1 cellular context compared by ENCODE assay signal in genomic region chr5:176517053-176517661, GRCh38.
TF ChIP-seq lines count a peak whose summit lies in the region.

No MANE protein-coding gene starts in this region.

TF ChIP-seq in K562, 482 proteins besides CTCF, POLR2A, EP300 and RAD21:
- TF ChIP-seq SIRT6 (IDR thresholded peaks at IDR 0.05; ENCODE audit: low read depth, low read length): no peak
- no peak for TF ChIP-seq TSHZ1 (CRISPR knock-in tag; IDR thresholded peaks at IDR 0.05)
- no peak for TF ChIP-seq TAF15 (IDR thresholded peaks at IDR 0.05; ENCODE audit: low read depth, low read length)
- TF ChIP-seq CEBPB (tag; IDR thresholded peaks at IDR 0.05): peak; percentile 32; the same call in 1 of the 2 replicates
- no peak for TF ChIP-seq CEBPG (CRISPR knock-in tag; IDR thresholded peaks at IDR 0.05)
- peak in 1 of 2 experiments; percentile 35; a peak in 1 of 4 replicates for TF ChIP-seq CEBPG (tag; conservative IDR thresholded peaks at IDR 0.05 in 1 of 2, IDR thresholded peaks at IDR 0.05 in 1 of 2)
- no peak for TF ChIP-seq PML (IDR thresholded peaks at IDR 0.05; ENCODE audit: low read length)
- TF ChIP-seq CBFA2T2 (conservative IDR thresholded peaks at IDR 0.05): peak; percentile 21; the same call in 1 of the 2 replicates
- TF ChIP-seq MLLT1 (IDR thresholded peaks at IDR 0.05): no peak
- TF ChIP-seq NR2C1 (IDR thresholded peaks at IDR 0.05): peak; percentile 63
- TF ChIP-seq NR2C1 (tag; IDR thresholded peaks at IDR 0.05): peak; percentile 16; the same call in 1 of the 2 replicates
- TF ChIP-seq FOXP1 (CRISPR knock-in tag; IDR thresholded peaks at IDR 0.05): no peak
- peak; percentile 22; the same call in 1 of the 2 replicates for TF ChIP-seq PKNOX1 (IDR thresholded peaks at IDR 0.05)
- peak; percentile 61; the same call in 1 of the 2 replicates for TF ChIP-seq SPI1 (IDR thresholded peaks at IDR 0.05; ENCODE audit: borderline replicate concordance, low read depth, low read length)
- TF ChIP-seq ZFPM2 (CRISPR knock-in tag; IDR thresholded peaks at IDR 0.05): no peak
- no peak for TF ChIP-seq NFYB (IDR thresholded peaks at IDR 0.05; ENCODE audit: extremely low read depth, insufficient read length)
- no peak for TF ChIP-seq SMARCA4 (IDR thresholded peaks at IDR 0.05)
- TF ChIP-seq NR2C2 (CRISPR knock-in tag; IDR thresholded peaks at IDR 0.05): no peak; the same call in 1 of the 2 replicates
- TF ChIP-seq NR2C2 (tag; IDR thresholded peaks at IDR 0.05): peak; percentile 64; the same call in 1 of the 2 replicates
- TF ChIP-seq ZKSCAN8 (CRISPR knock-in tag; IDR thresholded peaks at IDR 0.05): no peak
- TF ChIP-seq COPS2 (conservative IDR thresholded peaks at IDR 0.05): no peak
- TF ChIP-seq KDM1A (IDR thresholded peaks at IDR 0.05): peak in 1 of 2 experiments; percentile 47; a peak in 2 of 4 replicates
- peak; percentile 61 for TF ChIP-seq CBFA2T3 (IDR thresholded peaks at IDR 0.05)
- TF ChIP-seq, protein P1, sequence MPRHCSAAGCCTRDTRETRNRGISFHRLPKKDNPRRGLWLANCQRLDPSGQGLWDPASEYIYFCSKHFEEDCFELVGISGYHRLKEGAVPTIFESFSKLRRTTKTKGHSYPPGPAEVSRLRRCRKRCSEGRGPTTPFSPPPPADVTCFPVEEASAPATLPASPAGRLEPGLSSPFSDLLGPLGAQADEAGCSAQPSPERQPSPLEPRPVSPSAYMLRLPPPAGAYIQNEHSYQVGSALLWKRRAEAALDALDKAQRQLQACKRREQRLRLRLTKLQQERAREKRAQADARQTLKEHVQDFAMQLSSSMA (CRISPR knock-in tag; IDR thresholded peaks at IDR 0.05): no peak
- TF ChIP-seq CREM (IDR thresholded peaks at IDR 0.05; ENCODE audit: low read depth): no peak
- TF ChIP-seq GMEB1 (CRISPR knock-in tag; IDR thresholded peaks at IDR 0.05): no peak
- TF ChIP-seq ESRRA (IDR thresholded peaks at IDR 0.05; ENCODE audit: borderline replicate concordance, low read depth): no peak
- TF ChIP-seq SMARCE1 (IDR thresholded peaks at IDR 0.05): peak; percentile 17; the same call in 1 of the 2 replicates
- TF ChIP-seq, protein P2, sequence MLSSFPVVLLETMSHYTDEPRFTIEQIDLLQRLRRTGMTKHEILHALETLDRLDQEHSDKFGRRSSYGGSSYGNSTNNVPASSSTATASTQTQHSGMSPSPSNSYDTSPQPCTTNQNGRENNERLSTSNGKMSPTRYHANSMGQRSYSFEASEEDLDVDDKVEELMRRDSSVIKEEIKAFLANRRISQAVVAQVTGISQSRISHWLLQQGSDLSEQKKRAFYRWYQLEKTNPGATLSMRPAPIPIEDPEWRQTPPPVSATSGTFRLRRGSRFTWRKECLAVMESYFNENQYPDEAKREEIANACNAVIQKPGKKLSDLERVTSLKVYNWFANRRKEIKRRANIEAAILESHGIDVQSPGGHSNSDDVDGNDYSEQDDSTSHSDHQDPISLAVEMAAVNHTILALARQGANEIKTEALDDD (IDR thresholded peaks at IDR 0.05): peak; percentile 43; the same call in 1 of the 2 replicates
- TF ChIP-seq RCOR1 (IDR thresholded peaks at IDR 0.05; ENCODE audit: borderline replicate concordance in 1 of 2, low read depth in 2 of 2, low read length in 2 of 2): peak in 1 of 2 experiments; percentile 9; a peak in 1 of 4 replicates
- peak; percentile 75 for TF ChIP-seq MEIS2 (IDR thresholded peaks at IDR 0.05; ENCODE audit: partially characterized antibody)
- TF ChIP-seq MAZ (CRISPR knock-in tag; conservative IDR thresholded peaks at IDR 0.05 in 1 of 2, IDR thresholded peaks at IDR 0.05 in 1 of 2): no peak; a peak in 1 of 4 replicates
- no peak for TF ChIP-seq POLR2B (IDR thresholded peaks at IDR 0.05; ENCODE audit: low read depth, partially characterized antibody)
- TF ChIP-seq E2F8 (IDR thresholded peaks at IDR 0.05; ENCODE audit: low read depth, partially characterized antibody): no peak
- peak; percentile 83; the same call in 1 of the 2 replicates for TF ChIP-seq HES1 (IDR thresholded peaks at IDR 0.05; ENCODE audit: low read depth)
- TF ChIP-seq, protein P3, sequence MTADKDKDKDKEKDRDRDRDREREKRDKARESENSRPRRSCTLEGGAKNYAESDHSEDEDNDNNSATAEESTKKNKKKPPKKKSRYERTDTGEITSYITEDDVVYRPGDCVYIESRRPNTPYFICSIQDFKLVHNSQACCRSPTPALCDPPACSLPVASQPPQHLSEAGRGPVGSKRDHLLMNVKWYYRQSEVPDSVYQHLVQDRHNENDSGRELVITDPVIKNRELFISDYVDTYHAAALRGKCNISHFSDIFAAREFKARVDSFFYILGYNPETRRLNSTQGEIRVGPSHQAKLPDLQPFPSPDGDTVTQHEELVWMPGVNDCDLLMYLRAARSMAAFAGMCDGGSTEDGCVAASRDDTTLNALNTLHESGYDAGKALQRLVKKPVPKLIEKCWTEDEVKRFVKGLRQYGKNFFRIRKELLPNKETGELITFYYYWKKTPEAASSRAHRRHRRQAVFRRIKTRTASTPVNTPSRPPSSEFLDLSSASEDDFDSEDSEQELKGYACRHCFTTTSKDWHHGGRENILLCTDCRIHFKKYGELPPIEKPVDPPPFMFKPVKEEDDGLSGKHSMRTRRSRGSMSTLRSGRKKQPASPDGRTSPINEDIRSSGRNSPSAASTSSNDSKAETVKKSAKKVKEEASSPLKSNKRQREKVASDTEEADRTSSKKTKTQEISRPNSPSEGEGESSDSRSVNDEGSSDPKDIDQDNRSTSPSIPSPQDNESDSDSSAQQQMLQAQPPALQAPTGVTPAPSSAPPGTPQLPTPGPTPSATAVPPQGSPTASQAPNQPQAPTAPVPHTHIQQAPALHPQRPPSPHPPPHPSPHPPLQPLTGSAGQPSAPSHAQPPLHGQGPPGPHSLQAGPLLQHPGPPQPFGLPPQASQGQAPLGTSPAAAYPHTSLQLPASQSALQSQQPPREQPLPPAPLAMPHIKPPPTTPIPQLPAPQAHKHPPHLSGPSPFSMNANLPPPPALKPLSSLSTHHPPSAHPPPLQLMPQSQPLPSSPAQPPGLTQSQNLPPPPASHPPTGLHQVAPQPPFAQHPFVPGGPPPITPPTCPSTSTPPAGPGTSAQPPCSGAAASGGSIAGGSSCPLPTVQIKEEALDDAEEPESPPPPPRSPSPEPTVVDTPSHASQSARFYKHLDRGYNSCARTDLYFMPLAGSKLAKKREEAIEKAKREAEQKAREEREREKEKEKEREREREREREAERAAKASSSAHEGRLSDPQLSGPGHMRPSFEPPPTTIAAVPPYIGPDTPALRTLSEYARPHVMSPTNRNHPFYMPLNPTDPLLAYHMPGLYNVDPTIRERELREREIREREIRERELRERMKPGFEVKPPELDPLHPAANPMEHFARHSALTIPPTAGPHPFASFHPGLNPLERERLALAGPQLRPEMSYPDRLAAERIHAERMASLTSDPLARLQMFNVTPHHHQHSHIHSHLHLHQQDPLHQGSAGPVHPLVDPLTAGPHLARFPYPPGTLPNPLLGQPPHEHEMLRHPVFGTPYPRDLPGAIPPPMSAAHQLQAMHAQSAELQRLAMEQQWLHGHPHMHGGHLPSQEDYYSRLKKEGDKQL (CRISPR knock-in tag; IDR thresholded peaks at IDR 0.05; ENCODE audit: borderline replicate concordance): no peak
